ENCODE assay signal across 21 cellular contexts in the genomic region with DNA sequence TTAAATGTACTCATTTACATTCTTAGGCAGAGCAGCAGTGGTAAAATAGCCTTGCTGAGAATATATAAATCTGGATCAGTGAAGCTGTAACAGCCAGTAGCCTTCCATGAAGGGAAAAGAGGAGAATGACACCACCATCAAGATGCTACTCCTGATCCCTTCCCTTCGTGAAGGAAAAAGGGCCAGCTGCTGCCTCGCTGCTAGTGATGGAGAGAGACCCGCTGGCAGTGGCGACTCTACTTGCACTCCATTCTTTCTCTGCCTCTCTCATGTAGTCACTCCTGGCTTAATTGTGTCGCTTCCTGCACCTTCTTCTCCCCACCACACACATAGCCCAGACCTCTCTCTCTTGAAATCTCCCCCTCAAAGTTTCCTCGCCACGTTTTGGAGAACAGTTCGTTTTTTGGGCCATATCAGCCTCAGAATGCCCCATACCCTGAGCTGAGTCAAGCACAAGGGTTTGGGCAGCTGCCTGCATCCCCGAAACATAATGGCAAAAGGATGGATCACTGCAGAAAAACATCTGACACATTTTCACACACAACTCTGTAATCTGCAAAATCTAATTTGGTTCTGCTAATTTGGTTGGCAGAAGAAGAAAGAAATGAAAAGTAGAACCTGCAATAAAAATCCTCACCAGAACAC.
DNase-seq lines count a peak whose midpoint lies in the region; ATAC-seq, FAIRE-seq and TF ChIP-seq lines count a peak whose summit lies in the region.
"Had no signal": no experiment of that assay in that cellular context is flagged by ENCODE, and none has a peak within 500 bp of the region (broad histone marks: within the 10 kb centered on the region; RNA-seq: fewer than 3 reads in every experiment).

No MANE protein-coding gene starts in this region.

- TF ChIP-seq POLR2A in H1 (IDR thresholded peaks at IDR 0.05; ENCODE audit: control extremely low read depth in 1 of 2, low read depth in 2 of 2, low read length in 2 of 2): no peak

- ATAC-seq in WTC11 (peak; percentile 46; the same call in 1 of the 2 replicates), GM18907 (IDR thresholded peaks at IDR 0.05; ENCODE audit: unreplicated experiment) (no peak)
- ATAC-seq: HepG2 had no signal

- no peaks in the 10 kb centered on the region; a peak in 1 of 7 replicates for H3K4me1 ChIP-seq in H1 (replicated peaks in 1 of 4; ENCODE audit: control insufficient read depth in 3 of 4, insufficient read depth in 4 of 4, low read length in 3 of 4)
- no peaks in the 10 kb centered on the region for H3K4me1 ChIP-seq in neural progenitor cell
- H3K4me1 ChIP-seq: BE2C, HAP-1 had no signal

- H3K23me2 ChIP-seq in H1 (ENCODE audit: low read depth, low read length): no peaks in the 10 kb centered on the region

- WGBS in H1 (ENCODE audit: extremely low coverage in 1 of 2, insufficient coverage in 1 of 2, insufficient read length in 1 of 2, insufficient replicate concordance in 2 of 2, low coverage in 1 of 2, low lambda C conversion rate in 2 of 2, missing lambda C conversion rate in 1 of 2), 2 experiments: 69% methylated on average over 9 of the region's 9 CpGs; no CpG with 5 or more reads in 1 of the 2 experiments

- H3K27ac ChIP-seq in H1 (ENCODE audit: low read depth, low read length): no peak overlapping the region
- H3K27ac ChIP-seq in neural progenitor cell: no peak overlapping the region
- peak overlapping the region; percentile 12 for H3K27ac ChIP-seq in temporal lobe (ENCODE audit: low read depth, low read length)

- H4K8ac ChIP-seq in H1 (ENCODE audit: extremely low read depth, insufficient read depth, low read length): no peak overlapping the region

- no peak overlapping the region for H2BK120ac ChIP-seq in H1 (replicated peaks; ENCODE audit: low read depth, low read length)

- H3K4me3 Mint-ChIP-seq in WTC11 (no peak overlapping the region), neural progenitor cell (no peak overlapping the region)
- H3K4me3 Mint-ChIP-seq: CD4-positive, CD25-positive, alpha-beta regulatory T cell; CD8-positive, alpha-beta memory T cell; IgD-negative memory B cell had no signal

- H3K4me1 Mint-ChIP-seq in WTC11 (peaks cover 9% of the 10 kb centered on the region), neural progenitor cell (no peaks in the 10 kb centered on the region)
- H3K4me1 Mint-ChIP-seq: CD4-positive, CD25-positive, alpha-beta regulatory T cell; CD8-positive, alpha-beta memory T cell had no signal

- no peaks in the 10 kb centered on the region for H3K9me3 ChIP-seq in H1 (ENCODE audit: insufficient read depth in 2 of 2, low read depth in 1 of 2, low read length in 1 of 2)
- no peaks in the 10 kb centered on the region for H3K9me3 ChIP-seq in neural progenitor cell (ENCODE audit: low read depth)
- H3K9me3 ChIP-seq: BE2C, HAP-1 had no signal

- CTCF ChIA-PET in WTC11 (lab: Charles Lee) (no interaction called here), H1 (lab: Charles Lee; ENCODE audit: partially characterized antibody) (interaction anchor here (0.6 to 1.4 kb wide), 3 partner anchors 247 to 523 kb away, joined by 3 read pairs; no protein-coding TSS in a partner anchor)

- H4K91ac ChIP-seq in H1 (replicated peaks; ENCODE audit: insufficient read length, low read length): no peak overlapping the region

- H3K4me3 ChIP-seq in H1 (ENCODE audit: extremely low read depth in 1 of 4, insufficient read depth in 2 of 4, low read depth in 3 of 4, low read length in 4 of 4) (no peak overlapping the region), neural progenitor cell (no peak overlapping the region)
- H3K4me3 ChIP-seq: HAP-1 had no signal

- H3K36me3 Mint-ChIP-seq in WTC11 (no peaks in the 10 kb centered on the region), neural progenitor cell (no peaks in the 10 kb centered on the region)
- H3K36me3 Mint-ChIP-seq: CD4-positive, CD25-positive, alpha-beta regulatory T cell; CD8-positive, alpha-beta memory T cell; IgD-negative memory B cell had no signal

- DNase-seq in WTC11 (ENCODE audit: low spot score) (no peak), H1 (ENCODE audit: low read depth in 1 of 2, low spot score in 2 of 2) (no peak), neural progenitor cell (ENCODE audit: low spot score) (no peak), D341Med (ENCODE audit: low spot score) (no peak), NCI-H146 (lab: John Stamatoyannopoulos, UW) (no peak)
- DNase-seq: ACHN; BE2C; C1 segment of cervical spinal cord; CD4-positive, CD25-positive, alpha-beta regulatory T cell; CD8-positive, alpha-beta memory T cell; COR-L47; GOT3 had no signal

- H3K56ac ChIP-seq in H1 (replicated peaks; ENCODE audit: insufficient read length, low read depth, low read length): no peak overlapping the region

- no peak for TF ChIP-seq RAD21 in H1 (IDR thresholded peaks at IDR 0.05 in 1 of 2, conservative IDR thresholded peaks at IDR 0.05 in 1 of 2; ENCODE audit: low read depth in 2 of 2, low read length in 2 of 2)

- no peak overlapping the region for H3K23ac ChIP-seq in H1 (ENCODE audit: insufficient read length)

- H4K20me1 ChIP-seq in H1 (replicated peaks in 1 of 2; ENCODE audit: control insufficient read depth in 1 of 2, insufficient read depth in 2 of 2, low read length in 2 of 2) (no peaks in the 10 kb centered on the region), neural progenitor cell (ENCODE audit: low read depth) (no peaks in the 10 kb centered on the region)

- no peak overlapping the region for H2BK12ac ChIP-seq in H1 (ENCODE audit: low read depth, low read length)

- H3K36me3 ChIP-seq in H1 (ENCODE audit: control insufficient read depth in 2 of 4, insufficient read depth in 4 of 4, low read length in 3 of 4) (no peaks in the 10 kb centered on the region), neural progenitor cell (no peaks in the 10 kb centered on the region)
- H3K36me3 ChIP-seq: BE2C, HAP-1 had no signal

- H3K27ac Mint-ChIP-seq in WTC11 (no peak overlapping the region), neural progenitor cell (no peak overlapping the region)
- H3K27ac Mint-ChIP-seq: CD4-positive, CD25-positive, alpha-beta regulatory T cell; IgD-negative memory B cell had no signal

- H3K27me3 ChIP-seq in H1 (replicated peaks in 1 of 4; ENCODE audit: control insufficient read depth in 3 of 4, extremely low read depth in 1 of 4, insufficient read depth in 3 of 4, low read length in 3 of 4): no peaks in the 10 kb centered on the region
- no peaks in the 10 kb centered on the region for H3K27me3 ChIP-seq in neural progenitor cell
- H3K27me3 ChIP-seq: BE2C had no signal

- H3F3A ChIP-seq in neural progenitor cell (ENCODE audit: low read depth): no peaks in the 10 kb centered on the region

- H2BK5ac ChIP-seq in H1 (ENCODE audit: low read depth, low read length): no peak overlapping the region

- TF ChIP-seq CTCF in WTC11 (IDR thresholded peaks at IDR 0.05): no peak
- no peak for TF ChIP-seq CTCF in H1 (IDR thresholded peaks at IDR 0.05; ENCODE audit: control extremely low read depth in 1 of 3, insufficient read depth in 1 of 3, low read depth in 1 of 3, low read length in 3 of 3)
- no peak for TF ChIP-seq CTCF in neural progenitor cell (IDR thresholded peaks at IDR 0.05)

- H2BK15ac ChIP-seq in H1 (ENCODE audit: low read length): no peak overlapping the region

- no peak overlapping the region for H3K4ac ChIP-seq in H1 (replicated peaks; ENCODE audit: insufficient read length, low read depth, low read length)

- H3K27me3 Mint-ChIP-seq in WTC11 (ENCODE audit: low read depth) (no peaks in the 10 kb centered on the region), neural progenitor cell (ENCODE audit: insufficient read depth, low read depth) (no peaks in the 10 kb centered on the region)
- H3K27me3 Mint-ChIP-seq: CD4-positive, CD25-positive, alpha-beta regulatory T cell; CD8-positive, alpha-beta memory T cell; IgD-negative memory B cell had no signal

- H3K4me2 ChIP-seq in H1 (ENCODE audit: insufficient read depth in 1 of 2, low read depth in 2 of 2, low read length in 2 of 2): peak overlapping the region in 1 of 2 experiments; percentile 25; a peak in 1 of 4 replicates
- no peak overlapping the region for H3K4me2 ChIP-seq in neural progenitor cell

- no peak for TF ChIP-seq EP300 in H1 (IDR thresholded peaks at IDR 0.05; ENCODE audit: borderline replicate concordance in 1 of 2, low read depth in 2 of 2, low read length in 2 of 2)

- H2AFZ ChIP-seq in H1 (ENCODE audit: low read length): peak overlapping the region; percentile 94
- H2AFZ ChIP-seq in neural progenitor cell (replicated peaks): peak overlapping the region; percentile 44

- H3K18ac ChIP-seq in H1 (ENCODE audit: extremely low read depth, low read length): peak overlapping the region; percentile 56; the same call in 1 of the 2 replicates

- no peak overlapping the region; a peak in 2 of 7 replicates for H3K9ac ChIP-seq in H1 (replicated peaks in 1 of 4; ENCODE audit: extremely low read depth in 1 of 4, low read depth in 3 of 4, low read length in 3 of 4)
- H3K9ac ChIP-seq in neural progenitor cell: no peak overlapping the region

- FAIRE-seq in H1 (lab: Jason Lieb, UNC): no peak
- FAIRE-seq: A204.1, D721Med, G401.6, GM12891, HepG2 had no signal

- no peak overlapping the region for H3K14ac ChIP-seq in H1 (ENCODE audit: insufficient read length)

- POLR2A ChIA-PET in WTC11 (lab: Charles Lee): no interaction called here
- POLR2A ChIA-PET in H1 (lab: Charles Lee; ENCODE audit: partially characterized antibody): no interaction called here

- H3K79me1 ChIP-seq in H1 (ENCODE audit: low read depth, low read length): no peaks in the 10 kb centered on the region

- H2AK5ac ChIP-seq in H1 (ENCODE audit: low read depth, low read length): no peak overlapping the region

- H2BK20ac ChIP-seq in H1 (ENCODE audit: low read length): 0 out of 2 replicates have a peak overlapping the region, but pooled peaks have one; percentile 0

- H4K5ac ChIP-seq in H1 (ENCODE audit: insufficient read length, low read depth, low read length): no peak overlapping the region

- H3K9me3 Mint-ChIP-seq in WTC11 (no peaks in the 10 kb centered on the region), neural progenitor cell (no peaks in the 10 kb centered on the region)
- H3K9me3 Mint-ChIP-seq: IgD-negative memory B cell had no signal

- no peaks in the 10 kb centered on the region for H3K79me2 ChIP-seq in H1 (ENCODE audit: control insufficient read depth in 1 of 2, insufficient read depth in 2 of 2, low read length in 2 of 2)
- H3K79me2 ChIP-seq in neural progenitor cell (ENCODE audit: low read depth): no peaks in the 10 kb centered on the region

TF ChIP-seq in WTC11, 78 proteins besides CTCF, POLR2A, EP300 and RAD21 (continues in another document):
- no peak for TF ChIP-seq MXD4 (CRISPR knock-in tag; IDR thresholded peaks at IDR 0.05; ENCODE audit: borderline replicate concordance)
